In genomic region chr4:47193179-47193578, GRCh38 we compare ENCODE assay signal across 6 cellular contexts.
"Had no signal": no experiment of that assay in that cellular context is flagged by ENCODE, and none has a peak within 500 bp of the region (broad histone marks: within the 10 kb centered on the region; RNA-seq: fewer than 3 reads in every experiment).

No MANE protein-coding gene starts in this region.

- H3K27ac ChIP-seq: HL-60 had no signal

- DNase-seq: IMR-90, KBM-7, KG1 had no signal

- ATAC-seq: HepG2, K562 had no signal

- H3K4me3 ChIP-seq: K562 had no signal
